ENCODE assay signal across 8 cellular contexts in the genomic region with DNA sequence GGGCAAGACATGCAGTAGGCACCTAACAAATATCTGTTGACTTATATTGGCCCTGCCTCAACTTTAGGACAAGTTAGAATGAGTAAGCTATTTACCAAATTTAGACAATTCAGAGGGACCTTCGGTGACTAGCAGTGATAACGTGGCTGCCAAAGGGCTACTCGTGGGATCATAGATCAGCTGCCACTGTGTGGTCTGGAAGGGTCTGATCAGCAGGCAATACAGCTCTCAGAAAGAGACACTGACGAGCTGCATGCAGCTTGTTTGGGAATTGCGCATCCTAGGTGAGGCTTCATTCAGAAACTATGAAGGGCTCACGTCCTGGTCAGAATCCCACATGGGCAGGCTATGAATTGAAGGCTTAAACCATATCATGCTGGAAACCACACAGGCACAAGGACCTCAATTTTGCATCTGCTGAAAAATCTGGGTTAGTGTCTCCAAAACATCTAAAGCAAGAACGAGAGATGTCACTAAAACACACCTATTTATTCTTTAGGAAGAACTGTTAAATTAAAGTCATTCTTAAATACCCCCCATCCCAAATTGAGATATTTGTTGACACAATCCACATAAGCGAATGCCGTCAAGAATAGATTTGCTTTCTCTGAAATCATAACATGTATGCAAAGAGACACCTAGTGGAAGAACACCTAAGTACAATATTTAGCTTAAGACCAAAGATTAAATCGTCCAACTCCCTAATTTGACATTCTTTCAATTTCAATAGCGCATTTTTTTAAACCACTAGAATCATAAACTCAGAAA.
DNase-seq lines count a peak whose midpoint lies in the region; ATAC-seq, FAIRE-seq and TF ChIP-seq lines count a peak whose summit lies in the region.

No MANE protein-coding gene starts in this region.

- H3K4me3 ChIP-seq in AG10803 (ENCODE audit: low read length), result no peak overlapping the region
- no peak overlapping the region for H3K4me3 ChIP-seq in adipocyte (ENCODE audit: low read length)
- peak overlapping the region; percentile 3 to 46 for H3K4me3 ChIP-seq in kidney (ENCODE audit: low read length in 2 of 2)
- H3K4me3 ChIP-seq in thyroid gland (replicated peaks in 1 of 3), result no peak overlapping the region

- H3K4me1 ChIP-seq in adipocyte (ENCODE audit: control insufficient read depth, insufficient read depth, low read length) (no peaks in the 10 kb centered on the region), kidney (ENCODE audit: control insufficient read depth in 1 of 2, insufficient read depth in 1 of 2, low read depth in 1 of 2, low read length in 2 of 2) (no peaks in the 10 kb centered on the region), thyroid gland (peaks cover 9 to 17% of the 10 kb centered on the region in 2 donors)

- H3K9me3 ChIP-seq in adipocyte (ENCODE audit: control insufficient read depth, low read length), result no peaks in the 10 kb centered on the region
- H3K9me3 ChIP-seq in kidney (ENCODE audit: control insufficient read depth in 1 of 2, low read length in 2 of 2), result no peaks in the 10 kb centered on the region
- H3K9me3 ChIP-seq in thyroid gland, result no peaks in the 10 kb centered on the region

- WGBS in thyroid gland, 2 donors, result 50 to 59% methylated on average over 11 of the region's 11 CpGs

- no peak overlapping the region for H3K27ac ChIP-seq in kidney (ENCODE audit: low read depth in 2 of 2, low read length in 2 of 2)
- H3K27ac ChIP-seq in thyroid gland, result peak overlapping the region in 1 of 3 donors; percentile 29

- TF ChIP-seq POLR2A in GM12891 (IDR thresholded peaks at IDR 0.05; ENCODE audit: low read depth, low read length) (no peak), thyroid gland (IDR thresholded peaks at IDR 0.05) (no peak)

- TF ChIP-seq CTCF in AG10803 (conservative IDR thresholded peaks at IDR 0.05; ENCODE audit: low read length), result peak; percentile 63
- TF ChIP-seq CTCF in kidney (IDR thresholded peaks at IDR 0.05; ENCODE audit: borderline replicate concordance, extremely low read depth, insufficient read depth), result peak; percentile 68
- peak in 4 of 6 experiments; percentile 41 to 68 (median 58) for TF ChIP-seq CTCF in thyroid gland (IDR thresholded peaks at IDR 0.05)

- DNase-seq in AG10803 (ENCODE audit: low read depth), result peak; percentile 45
- DNase-seq in GM12891 (ENCODE audit: insufficient read length, low spot score), result no peak
- peak; percentile 53 for DNase-seq in NCI-H2227 (lab: John Stamatoyannopoulos, UW; ENCODE audit: unreplicated experiment)
- peak; percentile 72 for DNase-seq in adipocyte (ENCODE audit: low read depth)
- DNase-seq in kidney, result no peak
- DNase-seq in thyroid gland, result no peak
- no peak for DNase-seq in activated CD4-positive, alpha-beta T cell treated with anti-CD3 and anti-CD28 coated beads, Interleukin-2, amount 50 U/mL, for 4 hours

- H3K27me3 ChIP-seq in adipocyte (replicated peaks; ENCODE audit: control insufficient read depth, insufficient read depth, low read length) (peaks cover 5% of the 10 kb centered on the region), thyroid gland (no peaks in the 10 kb centered on the region)

- H3K9ac ChIP-seq in adipocyte (ENCODE audit: low read length), result no peak overlapping the region
- H3K9ac ChIP-seq in kidney (ENCODE audit: low read length in 2 of 2), result no peak overlapping the region

- ATAC-seq in HG02981 (IDR thresholded peaks at IDR 0.05; ENCODE audit: unreplicated experiment), result peak; percentile 66

- FAIRE-seq in GM12891 (lab: Jason Lieb, UNC) (peak; percentile 88), kidney (lab: Jason Lieb, UNC) (peak; percentile 98)

- H3K36me3 ChIP-seq in adipocyte (ENCODE audit: control insufficient read depth, insufficient read depth, low read length, severe bottlenecking) (no peaks in the 10 kb centered on the region), kidney (ENCODE audit: control insufficient read depth in 1 of 2, insufficient read depth in 2 of 2, low read length in 2 of 2) (no peaks in the 10 kb centered on the region), thyroid gland (no peaks in the 10 kb centered on the region)

- intact Hi-C loops in kidney (cut with DNase I) (loop anchor here (10.0 kb wide), 1 partner anchor 122 kb away; no protein-coding TSS in a partner anchor), thyroid gland (cut with DNase I) (loop anchor here (5.0 kb wide), 1 partner anchor 120 kb away; no protein-coding TSS in a partner anchor)

TF ChIP-seq in GM12891, 5 proteins besides CTCF, POLR2A, EP300 and RAD21:
- TF ChIP-seq SPI1 (IDR thresholded peaks at IDR 0.05; ENCODE audit: low read depth, low read length), result no peak

Comparison
In these comparisons a context has a peak if more than half of its experiments do, and no peak if none do; other contexts are left out.
1. DNase-seq: peak in AG10803 (single experiment), NCI-H2227 (single experiment) and adipocyte (single experiment); none in GM12891 (single experiment), kidney (single experiment), thyroid gland (0 of 2) and activated CD4-positive, alpha-beta T cell treated with anti-CD3 and anti-CD28 coated beads, Interleukin-2, amount 50 U/mL, for 4 hours (0 of 2).
2. H3K4me3 ChIP-seq: peak in kidney (2 of 2); none in AG10803 (single experiment), adipocyte (single experiment) and thyroid gland (0 of 3).
3. Peak in every context shown above with its lines, with median percentiles within 50 percentile points of each other: CTCF ChIP-seq.